8 cellular contexts compared by ENCODE assay signal in the genomic region with DNA sequence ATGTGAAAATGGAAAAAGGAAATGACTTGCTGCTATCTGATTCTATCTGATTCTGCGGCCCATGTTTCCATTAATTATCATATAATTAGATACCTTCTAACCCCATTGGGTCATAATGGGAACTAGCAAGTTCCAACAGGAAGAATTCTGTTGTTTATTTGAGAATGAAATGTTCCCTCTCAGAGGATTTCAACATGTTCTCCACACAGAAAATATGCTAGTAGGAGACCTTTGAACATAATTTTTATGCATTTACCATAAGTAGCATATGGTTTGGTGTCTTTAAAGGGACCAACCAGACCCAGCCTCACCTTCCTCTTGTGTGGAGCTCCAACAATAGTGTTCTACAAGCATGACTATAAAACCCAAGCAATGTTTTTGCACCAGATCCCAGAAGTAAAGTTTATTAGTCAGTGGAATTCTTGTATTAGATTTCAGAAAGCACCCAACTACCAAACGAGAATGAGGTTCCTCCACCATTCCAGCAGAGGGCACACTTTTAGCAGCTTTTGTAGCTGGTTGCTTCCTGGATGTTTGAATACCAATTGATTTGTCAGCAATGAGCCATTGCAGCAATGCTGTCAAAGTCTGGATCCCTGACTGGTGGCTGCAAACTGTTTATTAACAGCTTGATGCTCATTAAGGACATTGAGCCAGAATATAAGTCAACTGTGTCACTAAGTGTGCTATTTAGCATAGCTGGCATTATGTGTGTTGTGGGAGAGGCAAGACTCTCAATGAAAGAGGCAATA.
DNase-seq lines count a peak whose midpoint lies in the region; ATAC-seq and TF ChIP-seq lines count a peak whose summit lies in the region.

No MANE protein-coding gene starts in this region.

- intact Hi-C loops in Panc1 (cut with micrococcal nuclease; ENCODE audit: unreplicated experiment) (loop anchor here (1.0 kb wide), 1 partner anchor 123 kb away; no protein-coding TSS in a partner anchor), left lung (cut with DNase I) (no loop called here)

- DNase-seq in NCI-H82 (lab: John Stamatoyannopoulos, UW) (peak; percentile 68), NCI-H82 treated with DMSO at 0.1 percent for 48 hours (lab: John Stamatoyannopoulos, UW; ENCODE audit: unreplicated experiment) (no peak), Panc1 (ENCODE audit: low read depth, low spot score) (peak; percentile 69), brain microvascular endothelial cell (peak; percentile 74), left lung (no peak), cortex of kidney (lab: John Stamatoyannopoulos, UW) (no peak)

- H3K36me3 ChIP-seq in Panc1 (ENCODE audit: control insufficient read depth, insufficient read depth, low read length), result no peaks in the 10 kb centered on the region
- H3K36me3 ChIP-seq in brain microvascular endothelial cell (replicated peaks), result no peaks in the 10 kb centered on the region
- no peaks in the 10 kb centered on the region for H3K36me3 ChIP-seq in left lung

- H3K27me3 ChIP-seq in Panc1 (ENCODE audit: control insufficient read depth, insufficient read depth, low read length), result no peaks in the 10 kb centered on the region
- no peaks in the 10 kb centered on the region for H3K27me3 ChIP-seq in brain microvascular endothelial cell (replicated peaks)
- H3K27me3 ChIP-seq in left lung, result no peaks in the 10 kb centered on the region

- H3K4me1 ChIP-seq in Panc1 (ENCODE audit: control insufficient read depth, insufficient read depth, low read length) (peaks cover 3% of the 10 kb centered on the region; the same call in 1 of the 2 replicates), left lung (no peaks in the 10 kb centered on the region)

- CTCF ChIA-PET in Panc1 (lab: Charles Lee), result interaction anchor here (0.7 to 1.1 kb wide), 2 partner anchors 58 to 78 kb away, joined by 3 to 4 read pairs; no protein-coding TSS in a partner anchor

- in situ Hi-C loops in Panc1 (cut with HindIII; ENCODE audit: low pct_unique_long_range_greater_than_20kb, low sequenced_read_pairs) (no loop called here), brain microvascular endothelial cell (cut with HindIII; ENCODE audit: low pct_ligation_motif_present, low sequenced_read_pairs) (no loop called here)

- peak; percentile 84 for TF ChIP-seq CTCF in Panc1 (IDR thresholded peaks at IDR 0.05)
- peak; percentile 90 for TF ChIP-seq CTCF in brain microvascular endothelial cell (IDR thresholded peaks at IDR 0.05; ENCODE audit: low read depth, low read length, missing control alignments)
- peak; percentile 38 to 47 for TF ChIP-seq CTCF in left lung (IDR thresholded peaks at IDR 0.05)

- H3K4me3 ChIP-seq in Panc1 (ENCODE audit: low read depth in 2 of 2, low read length in 2 of 2), result no peak overlapping the region
- no peak overlapping the region for H3K4me3 ChIP-seq in brain microvascular endothelial cell (ENCODE audit: low read depth, low read length)
- no peak overlapping the region for H3K4me3 ChIP-seq in left lung

- H3K27ac ChIP-seq in Panc1 (ENCODE audit: low read length) (no peak overlapping the region; the same call in 1 of the 2 replicates), brain microvascular endothelial cell (no peak overlapping the region), left lung (no peak overlapping the region)

- POLR2A ChIA-PET in Panc1 (lab: Charles Lee), result no interaction called here

- no TSS peak for BruUV-seq in Panc1 (replicated peaks; lab: Mats Ljungman, UMichigan)

- peak; percentile 82 for ATAC-seq in GM21423 (IDR thresholded peaks at IDR 0.05; ENCODE audit: unreplicated experiment)
- peak; percentile 91 for ATAC-seq in HG03571 (IDR thresholded peaks at IDR 0.05; ENCODE audit: unreplicated experiment)
- ATAC-seq in Panc1, result peak; percentile 82; the same call in 1 of the 2 replicates
- ATAC-seq in left lung, result peak; percentile 63

- H3K9me3 ChIP-seq in Panc1 (ENCODE audit: control insufficient read depth, insufficient read depth, low read depth, low read length), result peaks cover 13% of the 10 kb centered on the region; the same call in 1 of the 2 replicates
- peaks cover 0 to under 1% of the 10 kb centered on the region in 2 donors for H3K9me3 ChIP-seq in left lung

Comparison
In these comparisons a context has a peak if more than half of its experiments do, and no peak if none do; other contexts are left out.
1. DNase-seq: peak in NCI-H82 (single experiment), Panc1 (single experiment) and brain microvascular endothelial cell (single experiment); none in NCI-H82 treated with DMSO at 0.1 percent for 48 hours (single experiment), left lung (0 of 2) and cortex of kidney (single experiment).
2. Peak in every context shown above with its lines, with median percentiles within 50 percentile points of each other: ATAC-seq and CTCF ChIP-seq.